In genomic region chr6:43628392-43629103, GRCh38 we compare ENCODE assay signal across 1 cellular context.
TF ChIP-seq lines count a peak whose summit lies in the region.

No MANE protein-coding gene starts in this region.

TF ChIP-seq in K562, 482 proteins besides CTCF, POLR2A, EP300 and RAD21 (continued from another document and continues in another):
- TF ChIP-seq NKRF (IDR thresholded peaks at IDR 0.05; ENCODE audit: borderline replicate concordance) (peak; percentile 60; the same call in 1 of the 2 replicates), RNF2 (IDR thresholded peaks at IDR 0.05) (peak; percentile 49; the same call in 1 of the 2 replicates), MECOM (CRISPR knock-in tag; IDR thresholded peaks at IDR 0.05) (no peak), ELF1 (tag; IDR thresholded peaks at IDR 0.05) (peak; percentile 64), ZNF76 (CRISPR knock-in tag; IDR thresholded peaks at IDR 0.05; ENCODE audit: borderline replicate concordance) (no peak; the same call in 1 of the 2 replicates), MLLT1 (IDR thresholded peaks at IDR 0.05) (peak; percentile 97 to 99), FUS (optimal IDR thresholded peaks at IDR 0.05; ENCODE audit: low read depth, low read length) (no peak), HBP1 (CRISPR knock-in tag; IDR thresholded peaks at IDR 0.05) (peak; percentile 97), ZNF511 (CRISPR knock-in tag; IDR thresholded peaks at IDR 0.05) (no peak), USF1 (CRISPR knock-in tag; IDR thresholded peaks at IDR 0.05) (peak; percentile 24; the same call in 1 of the 2 replicates), ESRRA (IDR thresholded peaks at IDR 0.05; ENCODE audit: borderline replicate concordance, low read depth) (peak; percentile 34; the same call in 1 of the 2 replicates), ZHX1 (conservative IDR thresholded peaks at IDR 0.05; ENCODE audit: low read length) (peak; percentile 18; the same call in 1 of the 2 replicates), EZH2 (IDR thresholded peaks at IDR 0.05; ENCODE audit: borderline replicate concordance, low read depth, low read length) (no peak), MCM3 (IDR thresholded peaks at IDR 0.05) (no peak), PYGO2 (tag; IDR thresholded peaks at IDR 0.05) (0 out of 2 replicates have a peak, but pooled peaks have one; percentile 2), PKNOX1 (IDR thresholded peaks at IDR 0.05) (peak; percentile 75), NFIX (CRISPR knock-in tag; IDR thresholded peaks at IDR 0.05; ENCODE audit: low read depth) (no peak), ZBTB26 (CRISPR knock-in tag; IDR thresholded peaks at IDR 0.05) (peak; percentile 95), DPF2 (IDR thresholded peaks at IDR 0.05) (peak; percentile 78), HDAC8 (tag; IDR thresholded peaks at IDR 0.05) (peak; percentile 88; the same call in 1 of the 2 replicates), NR2C1 (IDR thresholded peaks at IDR 0.05) (no peak), NR2C1 (tag; IDR thresholded peaks at IDR 0.05) (peak; percentile 29; the same call in 1 of the 2 replicates), TBP (optimal IDR thresholded peaks at IDR 0.05; ENCODE audit: low read depth, low read length) (peak; percentile 55), NFATC3 (IDR thresholded peaks at IDR 0.05) (peak; percentile 40; the same call in 1 of the 2 replicates), MCM7 (IDR thresholded peaks at IDR 0.05) (0 out of 4 replicates have a peak, but pooled peaks of 1 of the 2 experiments have one; percentile 61), ARID4B (CRISPR knock-in tag; IDR thresholded peaks at IDR 0.05) (peak; percentile 83), TFE3 (CRISPR knock-in tag; IDR thresholded peaks at IDR 0.05) (no peak; the same call in 1 of the 2 replicates), ZNF785 (CRISPR knock-in tag; IDR thresholded peaks at IDR 0.05) (no peak), E4F1 (CRISPR knock-in tag; IDR thresholded peaks at IDR 0.05; ENCODE audit: borderline replicate concordance) (peak; percentile 65; the same call in 1 of the 2 replicates), TFAP4 (CRISPR knock-in tag; IDR thresholded peaks at IDR 0.05; ENCODE audit: borderline replicate concordance) (peak; percentile 31), RBM15 (IDR thresholded peaks at IDR 0.05; ENCODE audit: insufficient read depth, low read length) (no peak), CREB1 (IDR thresholded peaks at IDR 0.05) (0 out of 2 replicates have a peak, but pooled peaks have one; percentile 27), CREB1 (CRISPR knock-in tag; IDR thresholded peaks at IDR 0.05) (no peak), RAD51 (IDR thresholded peaks at IDR 0.05; ENCODE audit: borderline replicate concordance, low read depth) (0 out of 2 replicates have a peak, but pooled peaks have one; percentile 32), MIER1 (IDR thresholded peaks at IDR 0.05; ENCODE audit: low read depth) (no peak), XRCC3 (IDR thresholded peaks at IDR 0.05) (no peak), MEIS2 (IDR thresholded peaks at IDR 0.05; ENCODE audit: partially characterized antibody) (peak; percentile 67), ZNF766 (CRISPR knock-in tag; conservative IDR thresholded peaks at IDR 0.05) (no peak)
